In the genomic region with DNA sequence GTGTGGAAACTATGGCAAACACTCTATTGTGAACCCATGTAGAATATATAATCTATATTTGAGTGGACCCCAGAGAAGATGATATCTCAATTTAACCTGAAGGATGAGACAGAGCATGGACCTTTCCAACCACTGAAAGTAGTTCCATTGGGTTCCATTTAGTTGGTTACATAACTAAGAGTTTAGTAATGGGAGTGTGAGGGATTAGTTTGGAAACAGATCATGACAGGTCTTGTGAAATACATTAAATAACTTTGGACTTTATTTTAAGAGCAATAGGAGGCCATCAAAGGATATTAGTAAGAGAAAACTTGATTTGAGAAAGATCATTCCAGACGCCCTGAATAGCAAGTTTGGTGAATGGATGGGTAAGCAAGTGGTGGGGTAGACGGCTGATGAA, we compare ENCODE assay signal across 13 cellular contexts.
DNase-seq lines count a peak whose midpoint lies in the region; ATAC-seq and TF ChIP-seq lines count a peak whose summit lies in the region.
"Had no signal": no experiment of that assay in that cellular context is flagged by ENCODE, and none has a peak within 500 bp of the region (broad histone marks: within the 10 kb centered on the region; RNA-seq: fewer than 3 reads in every experiment).

No MANE protein-coding gene starts in this region.

- H3K27ac ChIP-seq in GM23248, result no peak overlapping the region
- H3K27ac ChIP-seq in osteoblast (ENCODE audit: low read depth, low read length), result no peak overlapping the region
- H3K27ac ChIP-seq: C4-2B had no signal

- no peaks in the 10 kb centered on the region for H3K27me3 Mint-ChIP-seq in naive thymus-derived CD8-positive, alpha-beta T cell
- H3K27me3 Mint-ChIP-seq in activated CD4-positive, alpha-beta T cell treated with anti-CD3 and anti-CD28 coated beads, Interleukin-2, amount 10 ng/mL, durations not matched to agents 7 days and 5 days, result no peaks in the 10 kb centered on the region
- H3K27me3 Mint-ChIP-seq: CD4-positive, alpha-beta T cell had no signal

- no peaks in the 10 kb centered on the region for H3K4me1 ChIP-seq in GM23248 (ENCODE audit: insufficient read depth)
- H3K4me1 ChIP-seq in osteoblast (ENCODE audit: insufficient read depth, low read length), result no peaks in the 10 kb centered on the region
- H3K4me1 ChIP-seq: Caco-2 had no signal

- no peaks in the 10 kb centered on the region for H3K4me1 Mint-ChIP-seq in naive thymus-derived CD8-positive, alpha-beta T cell
- H3K4me1 Mint-ChIP-seq in activated CD4-positive, alpha-beta T cell treated with anti-CD3 and anti-CD28 coated beads, Interleukin-2, amount 10 ng/mL, durations not matched to agents 7 days and 5 days, result no peaks in the 10 kb centered on the region
- H3K4me1 Mint-ChIP-seq: H9 had no signal

- H4K20me1 ChIP-seq in GM23248 (ENCODE audit: insufficient read depth), result no peaks in the 10 kb centered on the region
- no peaks in the 10 kb centered on the region for H4K20me1 ChIP-seq in osteoblast (ENCODE audit: insufficient read depth, low read length)

- H3K9me3 Mint-ChIP-seq in naive thymus-derived CD8-positive, alpha-beta T cell, result peaks cover 0 to 6% (median 0%) of the 10 kb centered on the region in 9 donors
- no peaks in the 10 kb centered on the region for H3K9me3 Mint-ChIP-seq in activated CD4-positive, alpha-beta T cell treated with anti-CD3 and anti-CD28 coated beads, Interleukin-2, amount 10 ng/mL, durations not matched to agents 7 days and 5 days

- H3K4me2 ChIP-seq in GM23248 (ENCODE audit: unreplicated experiment) (no peak overlapping the region), osteoblast (ENCODE audit: insufficient read depth, low read length) (no peak overlapping the region)

- H2AFZ ChIP-seq in GM23248 (no peak overlapping the region), osteoblast (ENCODE audit: low read length) (no peak overlapping the region)

- no peak overlapping the region for H3K4me3 Mint-ChIP-seq in naive thymus-derived CD8-positive, alpha-beta T cell
- no peak overlapping the region for H3K4me3 Mint-ChIP-seq in activated CD4-positive, alpha-beta T cell treated with anti-CD3 and anti-CD28 coated beads, Interleukin-2, amount 10 ng/mL, durations not matched to agents 7 days and 5 days
- H3K4me3 Mint-ChIP-seq: CD4-positive, alpha-beta T cell; H9 had no signal

- no peaks in the 10 kb centered on the region for H3K36me3 ChIP-seq in GM23248 (ENCODE audit: low read depth)
- no peaks in the 10 kb centered on the region for H3K36me3 ChIP-seq in osteoblast (ENCODE audit: insufficient read depth, low read length)

- TF ChIP-seq CTCF in choroid plexus epithelial cell (conservative IDR thresholded peaks at IDR 0.05; ENCODE audit: low read depth, low read length) (no peak), retinal pigment epithelial cell (conservative IDR thresholded peaks at IDR 0.05; ENCODE audit: low read depth, low read length) (no peak), osteoblast (IDR thresholded peaks at IDR 0.05; ENCODE audit: extremely low read depth, low read depth, low read length) (no peak)

- no peaks in the 10 kb centered on the region for H3K9me3 ChIP-seq in GM23248 (ENCODE audit: low read depth)
- peaks cover 2% of the 10 kb centered on the region for H3K9me3 ChIP-seq in osteoblast (ENCODE audit: low read depth, low read length)
- H3K9me3 ChIP-seq: Caco-2 had no signal

- in situ Hi-C loops in GM23248 (cut with MboI), result no loop called here

- H3K4me3 ChIP-seq in GM23248 (no peak overlapping the region), choroid plexus epithelial cell (ENCODE audit: low read depth, low read length) (no peak overlapping the region), retinal pigment epithelial cell (ENCODE audit: low read length) (no peak overlapping the region), osteoblast (ENCODE audit: insufficient read depth, low read length) (no peak overlapping the region)

- no peak for ATAC-seq in naive thymus-derived CD8-positive, alpha-beta T cell

- H3K27me3 ChIP-seq in GM23248 (replicated peaks; ENCODE audit: insufficient read depth) (no peaks in the 10 kb centered on the region), osteoblast (ENCODE audit: insufficient read depth, low read length) (no peaks in the 10 kb centered on the region)

- CTCF ChIA-PET in activated CD4-positive, alpha-beta T cell treated with anti-CD3 and anti-CD28 coated beads, Interleukin-2, amount 10 ng/mL, durations not matched to agents 7 days and 5 days (lab: Charles Lee), result no interaction called here

- H3K9ac ChIP-seq in GM23248, result no peak overlapping the region

- no peak overlapping the region for H3K27ac Mint-ChIP-seq in naive thymus-derived CD8-positive, alpha-beta T cell
- no peak overlapping the region for H3K27ac Mint-ChIP-seq in activated CD4-positive, alpha-beta T cell treated with anti-CD3 and anti-CD28 coated beads, Interleukin-2, amount 10 ng/mL, durations not matched to agents 7 days and 5 days
- H3K27ac Mint-ChIP-seq: CD4-positive, alpha-beta T cell; H9 had no signal

- H3K36me3 Mint-ChIP-seq in naive thymus-derived CD8-positive, alpha-beta T cell, result no peaks in the 10 kb centered on the region
- no peaks in the 10 kb centered on the region for H3K36me3 Mint-ChIP-seq in activated CD4-positive, alpha-beta T cell treated with anti-CD3 and anti-CD28 coated beads, Interleukin-2, amount 10 ng/mL, durations not matched to agents 7 days and 5 days (ENCODE audit: low read depth)

- DNase-seq in GM23248 (peak; percentile 21), MV-4-11 (lab: John Stamatoyannopoulos, UW) (peak; percentile 38), choroid plexus epithelial cell (ENCODE audit: low read depth) (peak; percentile 10), retinal pigment epithelial cell (ENCODE audit: low read depth) (peak; percentile 25), osteoblast (ENCODE audit: insufficient read length, low spot score, missing footprints) (no peak)
- no peak for DNase-seq in naive thymus-derived CD8-positive, alpha-beta T cell
- DNase-seq in activated CD4-positive, alpha-beta T cell treated with anti-CD3 and anti-CD28 coated beads, Interleukin-2, amount 10 ng/mL, durations not matched to agents 7 days and 5 days, result no peak
- DNase-seq: ACHN; AML-193; Caco-2; CD4-positive, alpha-beta T cell; H9 had no signal

- H3F3A ChIP-seq in GM23248 (ENCODE audit: insufficient read depth), result no peaks in the 10 kb centered on the region

- POLR2A ChIA-PET in naive thymus-derived CD8-positive, alpha-beta T cell (lab: Charles Lee), result no interaction called here
- POLR2A ChIA-PET in activated CD4-positive, alpha-beta T cell treated with anti-CD3 and anti-CD28 coated beads, Interleukin-2, amount 10 ng/mL, durations not matched to agents 7 days and 5 days (lab: Charles Lee), result no interaction called here

- H3K79me2 ChIP-seq in GM23248 (ENCODE audit: insufficient read depth) (no peaks in the 10 kb centered on the region), osteoblast (ENCODE audit: insufficient read depth, low read length) (no peaks in the 10 kb centered on the region)

- 62 to 71% methylated on average over 2 of the region's 2 CpGs for WGBS in GM23248 (ENCODE audit: low coverage in 1 of 2, low lambda C conversion rate in 2 of 2, missing lambda C conversion rate in 2 of 2), 2 experiments

- H3K9me2 ChIP-seq in GM23248 (ENCODE audit: insufficient read depth), result no peaks in the 10 kb centered on the region

Comparison
In these comparisons a context has a peak if more than half of its experiments do, and no peak if none do; other contexts are left out.
1. DNase-seq: peak in GM23248 (single experiment), MV-4-11 (single experiment), choroid plexus epithelial cell (single experiment) and retinal pigment epithelial cell (single experiment); none in osteoblast (single experiment), naive thymus-derived CD8-positive, alpha-beta T cell (0 of 10) and activated CD4-positive, alpha-beta T cell treated with anti-CD3 and anti-CD28 coated beads, Interleukin-2, amount 10 ng/mL, durations not matched to agents 7 days and 5 days (single experiment).